In genomic region chr6:153511896-153512496, GRCh38 we compare ENCODE assay signal across 8 cellular contexts.
DNase-seq lines count a peak whose midpoint lies in the region; ATAC-seq, FAIRE-seq and TF ChIP-seq lines count a peak whose summit lies in the region.

No MANE protein-coding gene starts in this region.

- no peak for TF ChIP-seq POLR2A in esophagus squamous epithelium (IDR thresholded peaks at IDR 0.05)

- intact Hi-C loops in esophagus squamous epithelium (cut with DNase I) = loop anchor here (10.0 kb wide), 1 partner anchor 277 kb away; no protein-coding TSS in a partner anchor
- intact Hi-C loops in pancreas (cut with DNase I) = no loop called here

- DNase-seq in GM04504 (ENCODE audit: low read depth) = peak; percentile 1
- peak; percentile 8 for DNase-seq in SIG-M5 (lab: John Stamatoyannopoulos, UW)
- no peak for DNase-seq in esophagus squamous epithelium (lab: John Stamatoyannopoulos, UW)
- DNase-seq in pancreas = no peak
- DNase-seq in NCI-H128 (lab: John Stamatoyannopoulos, UW; ENCODE audit: unreplicated experiment) = no peak
- DNase-seq in NCI-H187 (lab: John Stamatoyannopoulos, UW) = no peak

- no peaks in the 10 kb centered on the region for H3K4me1 ChIP-seq in esophagus squamous epithelium
- H3K4me1 ChIP-seq in pancreas = no peaks in the 10 kb centered on the region

- peak; percentile 88 for ATAC-seq in GM21360 (IDR thresholded peaks at IDR 0.05; ENCODE audit: unreplicated experiment)
- ATAC-seq in HG03520 (IDR thresholded peaks at IDR 0.05; ENCODE audit: unreplicated experiment) = peak; percentile 87
- peak in 3 of 4 donors; percentile 66 to 79 (median 77) for ATAC-seq in pancreas

- H3K9me3 ChIP-seq in esophagus squamous epithelium = no peaks in the 10 kb centered on the region
- H3K9me3 ChIP-seq in pancreas = no peaks in the 10 kb centered on the region

- H3K27me3 ChIP-seq in esophagus squamous epithelium (no peaks in the 10 kb centered on the region), pancreas (no peaks in the 10 kb centered on the region)

- 19% methylated on average over 2 of the region's 2 CpGs for WGBS in esophagus squamous epithelium, 2 donors
- 35 to 41% methylated on average over 2 of the region's 2 CpGs for WGBS in pancreas, 2 donors

- H3K36me3 ChIP-seq in esophagus squamous epithelium = no peaks in the 10 kb centered on the region
- H3K36me3 ChIP-seq in pancreas = no peaks in the 10 kb centered on the region

- no peak overlapping the region for H3K4me3 ChIP-seq in esophagus squamous epithelium
- H3K4me3 ChIP-seq in pancreas = no peak overlapping the region

- H3K27ac ChIP-seq in esophagus squamous epithelium (no peak overlapping the region), pancreas (no peak overlapping the region)

- FAIRE-seq in pancreas (lab: Jason Lieb, UNC) = no peak

- TF ChIP-seq CTCF in esophagus squamous epithelium (IDR thresholded peaks at IDR 0.05) = peak in 5 of 6 experiments; percentile 20 to 54 (median 43)
- TF ChIP-seq CTCF in pancreas (IDR thresholded peaks at IDR 0.05) = peak; percentile 29 to 67 (median 55)

Comparison
In these comparisons a context has a peak if more than half of its experiments do, and no peak if none do; other contexts are left out.
1. DNase-seq: peak in GM04504 (single experiment) and SIG-M5 (single experiment); none in esophagus squamous epithelium (single experiment), pancreas (0 of 6), NCI-H128 (single experiment) and NCI-H187 (0 of 2).
2. Peak in every context shown above with its lines, with median percentiles within 50 percentile points of each other: ATAC-seq.